ENCODE assay signal across 8 cellular contexts in the genomic region with DNA sequence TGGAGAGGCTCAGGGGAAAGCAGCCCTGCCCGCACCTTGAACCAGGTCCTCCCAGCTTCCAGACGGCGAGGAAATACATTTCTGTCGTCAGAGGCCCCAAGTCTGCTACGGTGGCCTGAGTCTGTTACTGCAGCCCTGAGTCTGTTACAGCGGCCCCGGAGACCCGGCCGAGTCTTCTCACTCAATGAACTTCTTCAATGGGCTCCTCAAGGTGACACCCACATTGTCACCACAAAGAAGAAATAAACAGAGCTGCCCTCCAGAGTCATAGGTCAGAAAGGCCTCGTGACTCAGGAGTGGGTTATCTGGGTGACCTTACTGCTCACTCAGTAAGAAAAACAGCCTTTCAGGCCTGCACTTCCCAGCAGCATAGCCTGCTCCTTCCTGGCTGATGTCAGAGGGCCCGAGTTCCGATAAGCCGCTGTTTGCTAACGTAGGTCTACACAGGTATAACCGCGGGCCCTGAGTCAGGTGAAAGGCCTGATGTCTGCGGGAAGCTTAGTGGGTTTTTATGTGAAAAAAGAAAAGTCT.
DNase-seq lines count a peak whose midpoint lies in the region; ATAC-seq and TF ChIP-seq lines count a peak whose summit lies in the region.

No MANE protein-coding gene starts in this region.

- 73% methylated on average over 17 of the region's 17 CpGs for WGBS in smooth muscle cell (ENCODE audit: low lambda C conversion rate)

- peak overlapping the region; percentile 88 for H3K27ac Mint-ChIP-seq in activated CD8-positive, alpha-beta memory T cell treated with anti-CD3 and anti-CD28 coated beads, Interleukin-2, amount 10 ng/mL, durations not matched to agents 7 days and 5 days

- H3K9me3 ChIP-seq in smooth muscle cell (replicated peaks; ENCODE audit: low read depth): no peaks in the 10 kb centered on the region

- H3K27ac ChIP-seq in smooth muscle cell (ENCODE audit: low read depth): no peak overlapping the region

- no peaks in the 10 kb centered on the region for H3K79me2 ChIP-seq in smooth muscle cell (ENCODE audit: low read depth)

- no peaks in the 10 kb centered on the region for H3K27me3 ChIP-seq in smooth muscle cell (ENCODE audit: low read depth)

- peaks cover 70% of the 10 kb centered on the region for H3K4me1 Mint-ChIP-seq in activated CD8-positive, alpha-beta memory T cell treated with anti-CD3 and anti-CD28 coated beads, Interleukin-2, amount 10 ng/mL, durations not matched to agents 7 days and 5 days

- peaks cover 8% of the 10 kb centered on the region for H3K27me3 Mint-ChIP-seq in activated CD8-positive, alpha-beta memory T cell treated with anti-CD3 and anti-CD28 coated beads, Interleukin-2, amount 10 ng/mL, durations not matched to agents 7 days and 5 days

- peaks cover 5% of the 10 kb centered on the region for H3F3A ChIP-seq in smooth muscle cell (ENCODE audit: low read depth)

- H3K4me3 Mint-ChIP-seq in activated CD8-positive, alpha-beta memory T cell treated with anti-CD3 and anti-CD28 coated beads, Interleukin-2, amount 10 ng/mL, durations not matched to agents 7 days and 5 days: peak overlapping the region; percentile 35

- no peak overlapping the region for H3K4me2 ChIP-seq in smooth muscle cell

- no peaks in the 10 kb centered on the region for H4K20me1 ChIP-seq in smooth muscle cell (ENCODE audit: low read depth)

- H3K36me3 ChIP-seq in smooth muscle cell (ENCODE audit: low read depth): no peaks in the 10 kb centered on the region

- CTCF ChIA-PET in activated CD8-positive, alpha-beta memory T cell treated with anti-CD3 and anti-CD28 coated beads, Interleukin-2, amount 10 ng/mL, durations not matched to agents 7 days and 5 days (lab: Charles Lee): interaction anchor here (0.6 to 8.4 kb wide), 19 partner anchors 11 to 258 kb away, joined by 3 to 280 read pairs (median 8); a partner anchor contains a TSS

- H3K4me1 ChIP-seq in smooth muscle cell (ENCODE audit: low read depth): no peaks in the 10 kb centered on the region

- TF ChIP-seq CTCF in smooth muscle cell (IDR thresholded peaks at IDR 0.05; ENCODE audit: borderline replicate concordance, insufficient read depth, poor library complexity, severe bottlenecking): no peak

- no peaks in the 10 kb centered on the region for H3K36me3 Mint-ChIP-seq in activated CD8-positive, alpha-beta memory T cell treated with anti-CD3 and anti-CD28 coated beads, Interleukin-2, amount 10 ng/mL, durations not matched to agents 7 days and 5 days

- no peak overlapping the region for H3K4me3 ChIP-seq in smooth muscle cell

- no peaks in the 10 kb centered on the region for H3K9me3 Mint-ChIP-seq in activated CD8-positive, alpha-beta memory T cell treated with anti-CD3 and anti-CD28 coated beads, Interleukin-2, amount 10 ng/mL, durations not matched to agents 7 days and 5 days (ENCODE audit: low read depth)

- ATAC-seq in HG02763 (IDR thresholded peaks at IDR 0.05; ENCODE audit: unreplicated experiment): peak; percentile 18
- ATAC-seq in activated CD8-positive, alpha-beta memory T cell treated with anti-CD3 and anti-CD28 coated beads, Interleukin-2, amount 10 ng/mL, durations not matched to agents 7 days and 5 days: peak; percentile 69

- peak; percentile 87 for DNase-seq in activated CD8-positive, alpha-beta memory T cell treated with anti-CD3 and anti-CD28 coated beads, Interleukin-2, amount 10 ng/mL, durations not matched to agents 7 days and 5 days
- peak; percentile 75 for DNase-seq in islet precursor cell
- peak; percentile 75 to 81 for DNase-seq in stimulated activated CD8-positive, alpha-beta memory T cell treated with anti-CD3 and anti-CD28 coated beads, Interleukin-7, amount 100 ng/mL, for 4 hours (ENCODE audit: low read depth in 2 of 2)
- no peak for DNase-seq in smooth muscle cell (lab: John Stamatoyannopoulos, UW; ENCODE audit: unreplicated experiment)
- no peak for DNase-seq in midbrain (lab: John Stamatoyannopoulos, UW)
- no peak for DNase-seq in NCI-H226
- no peak for DNase-seq in HuH-7 (ENCODE audit: low spot score)

- H2AFZ ChIP-seq in smooth muscle cell (ENCODE audit: low read depth): no peak overlapping the region

- H3K9ac ChIP-seq in smooth muscle cell (ENCODE audit: low read depth): no peak overlapping the region

Comparison
In these comparisons a context has a peak if more than half of its experiments do, and no peak if none do; other contexts are left out.
1. DNase-seq: peak in activated CD8-positive, alpha-beta memory T cell treated with anti-CD3 and anti-CD28 coated beads, Interleukin-2, amount 10 ng/mL, durations not matched to agents 7 days and 5 days (single experiment), islet precursor cell (single experiment) and stimulated activated CD8-positive, alpha-beta memory T cell treated with anti-CD3 and anti-CD28 coated beads, Interleukin-7, amount 100 ng/mL, for 4 hours (2 of 2); none in smooth muscle cell (single experiment), midbrain (single experiment), NCI-H226 (single experiment) and HuH-7 (single experiment).